24 cellular contexts compared by ENCODE assay signal in genomic region chr7:18167815-18168214, GRCh38.
"Had no signal": no experiment of that assay in that cellular context is flagged by ENCODE, and none has a peak within 500 bp of the region (broad histone marks: within the 10 kb centered on the region; RNA-seq: fewer than 3 reads in every experiment).

No MANE protein-coding gene starts in this region.

- ATAC-seq: foreskin keratinocyte; gastroesophageal sphincter; heart left ventricle; left lung; naive thymus-derived CD4-positive, alpha-beta T cell; psoas muscle; right cardiac atrium; stimulated activated effector memory CD8-positive, alpha-beta T cell treated with anti-CD3 and anti-CD28 coated beads, Interleukin-12 subunit alpha, Interleukin-12 subunit beta, amount 100 ng/mL, for 72 hours had no signal

- DNase-seq: dorsolateral prefrontal cortex; effector CD4-positive, alpha-beta T cell; foreskin keratinocyte; heart left ventricle; kidney; left lung; mesenchymal stem cell; naive thymus-derived CD4-positive, alpha-beta T cell; occipital lobe; ovary; posterior cingulate gyrus; psoas muscle; right cardiac atrium; sigmoid colon; stimulated activated CD4-positive, alpha-beta T cell treated with anti-CD3 and anti-CD28 coated beads, Interleukin-2, amount 100 ng/mL, for 24 hours; stimulated activated CD4-positive, alpha-beta T cell treated with anti-CD3 and anti-CD28 coated beads, Interleukin-4, amount 100 ng/mL, for 24 hours; stimulated activated naive CD4-positive, alpha-beta T cell treated with Interleukin-2 at 50 U/mL for 16 hours; stomach; thyroid gland; trophoblast cell had no signal

- H3K4me3 ChIP-seq: dorsolateral prefrontal cortex, gastroesophageal sphincter, heart left ventricle, hepatocyte, left lung, ovary, psoas muscle, sigmoid colon, stomach, thyroid gland, vagina had no signal
